ENCODE assay signal across 1 cellular context in genomic region chr20:63973636-63974401, GRCh38.
A peak's percentile ranks its signal among the peaks of the same experiment; 100 is the strongest.
TF ChIP-seq lines count a peak whose summit lies in the region.

No MANE protein-coding gene starts in this region.

TF ChIP-seq in HepG2, 621 proteins besides CTCF, POLR2A, EP300 and RAD21 (continued from another document and continues in another):
- TF ChIP-seq ZNF710 (CRISPR knock-in tag; IDR thresholded peaks at IDR 0.05; ENCODE audit: borderline replicate concordance): no peak
- TF ChIP-seq POLR2AphosphoS2 (IDR thresholded peaks at IDR 0.05; ENCODE audit: low read depth, low read length): no peak
- TF ChIP-seq RARG (CRISPR knock-in tag; IDR thresholded peaks at IDR 0.05; ENCODE audit: low read depth): 0 out of 2 replicates have a peak, but pooled peaks have one; percentile 36
- no peak for TF ChIP-seq SMARCE1 (IDR thresholded peaks at IDR 0.05; ENCODE audit: borderline replicate concordance)
- no peak for TF ChIP-seq ZFAT (CRISPR knock-in tag; conservative IDR thresholded peaks at IDR 0.05)
- no peak; the same call in 1 of the 2 replicates for TF ChIP-seq CSRNP1 (CRISPR knock-in tag; IDR thresholded peaks at IDR 0.05)
- TF ChIP-seq ATF6 (CRISPR knock-in tag; conservative IDR thresholded peaks at IDR 0.05): no peak
- peak; percentile 76; the same call in 1 of the 2 replicates for TF ChIP-seq ZNF138 (CRISPR knock-in tag; IDR thresholded peaks at IDR 0.05; ENCODE audit: low read depth)
- no peak for TF ChIP-seq EHMT2 (IDR thresholded peaks at IDR 0.05; ENCODE audit: borderline replicate concordance, low read depth, low read length)
- TF ChIP-seq ZBTB14 (CRISPR knock-in tag; IDR thresholded peaks at IDR 0.05): peak; percentile 69; the same call in 1 of the 2 replicates
- TF ChIP-seq LRRFIP1 (CRISPR knock-in tag; conservative IDR thresholded peaks at IDR 0.05): no peak
- TF ChIP-seq NBN (conservative IDR thresholded peaks at IDR 0.05): no peak
- no peak for TF ChIP-seq REST (IDR thresholded peaks at IDR 0.05; ENCODE audit: borderline replicate concordance in 1 of 2, low read depth in 1 of 2, low read length in 2 of 2)
- no peak for TF ChIP-seq PRMT3 (CRISPR knock-in tag; IDR thresholded peaks at IDR 0.05; ENCODE audit: borderline replicate concordance, low read depth)
- peak; percentile 92 for TF ChIP-seq ZNF556 (CRISPR knock-in tag; IDR thresholded peaks at IDR 0.05; ENCODE audit: borderline replicate concordance)
- no peak for TF ChIP-seq ZNF20 (CRISPR knock-in tag; IDR thresholded peaks at IDR 0.05)
- TF ChIP-seq SP4 (CRISPR knock-in tag; IDR thresholded peaks at IDR 0.05): peak; percentile 93
- peak; percentile 58 for TF ChIP-seq HNF4A (CRISPR knock-in tag; IDR thresholded peaks at IDR 0.05)
- no peak for TF ChIP-seq ZBTB2 (CRISPR knock-in tag; IDR thresholded peaks at IDR 0.05; ENCODE audit: low read depth)
- TF ChIP-seq HHEX (CRISPR knock-in tag; IDR thresholded peaks at IDR 0.05): no peak
- peak; percentile 60; the same call in 1 of the 2 replicates for TF ChIP-seq PPARG (CRISPR knock-in tag; conservative IDR thresholded peaks at IDR 0.05)
- no peak for TF ChIP-seq GRHL1 (CRISPR knock-in tag; conservative IDR thresholded peaks at IDR 0.05)
- TF ChIP-seq KLF11 (CRISPR knock-in tag; IDR thresholded peaks at IDR 0.05): peak; percentile 78; the same call in 1 of the 2 replicates
- TF ChIP-seq ZNF614 (CRISPR knock-in tag; IDR thresholded peaks at IDR 0.05; ENCODE audit: borderline replicate concordance): peak; percentile 97; the same call in 1 of the 2 replicates
- peak; percentile 94 for TF ChIP-seq TBX2 (CRISPR knock-in tag; IDR thresholded peaks at IDR 0.05; ENCODE audit: borderline replicate concordance)
- no peak; the same call in 1 of the 2 replicates for TF ChIP-seq ZNF564 (CRISPR knock-in tag; IDR thresholded peaks at IDR 0.05)
- peak; percentile 81; the same call in 1 of the 2 replicates for TF ChIP-seq STAT5B (CRISPR knock-in tag; IDR thresholded peaks at IDR 0.05)
- 0 out of 2 replicates have a peak, but pooled peaks have one; percentile 50 for TF ChIP-seq ZFP37 (CRISPR knock-in tag; IDR thresholded peaks at IDR 0.05; ENCODE audit: borderline replicate concordance)
- TF ChIP-seq ZNF770 (CRISPR knock-in tag; IDR thresholded peaks at IDR 0.05): peak; percentile 82
- no peak for TF ChIP-seq MAFG (CRISPR knock-in tag; IDR thresholded peaks at IDR 0.05)
- TF ChIP-seq ZNF776 (CRISPR knock-in tag; IDR thresholded peaks at IDR 0.05): peak; percentile 60; the same call in 1 of the 2 replicates
- peak; percentile 40; the same call in 1 of the 2 replicates for TF ChIP-seq SIN3B (IDR thresholded peaks at IDR 0.05; ENCODE audit: low read length)
- TF ChIP-seq ZNF225 (CRISPR knock-in tag; IDR thresholded peaks at IDR 0.05): peak; percentile 95
- no peak for TF ChIP-seq ZSCAN5A (CRISPR knock-in tag; IDR thresholded peaks at IDR 0.05; ENCODE audit: borderline replicate concordance)
- no peak for TF ChIP-seq TBX3 (IDR thresholded peaks at IDR 0.05; ENCODE audit: borderline replicate concordance)
